Comparison of ENCODE assay signal across 16 cellular contexts in genomic region chr2:65611488-65611887, GRCh38.
DNase-seq lines count a peak whose midpoint lies in the region; ATAC-seq, FAIRE-seq and TF ChIP-seq lines count a peak whose summit lies in the region.
"Had no signal": no experiment of that assay in that cellular context is flagged by ENCODE, and none has a peak within 500 bp of the region (broad histone marks: within the 10 kb centered on the region; RNA-seq: fewer than 3 reads in every experiment).

No MANE protein-coding gene starts in this region.

- CTCF ChIA-PET in MCF 10A (lab: Yijun Ruan, JAX) (interaction anchor here (0.7 to 1.0 kb wide), 2 partner anchors 10 to 291 kb away, joined by 3 read pairs; no protein-coding TSS in a partner anchor), mammary epithelial cell (lab: Charles Lee; ENCODE audit: low non-redundant PET) (no interaction called here), RWPE1 (lab: Yijun Ruan, JAX) (interaction anchor here (0.7 kb wide), 1 partner anchor 333 kb away, joined by 5 read pairs; no protein-coding TSS in a partner anchor), H1 (lab: Charles Lee; ENCODE audit: partially characterized antibody) (interaction anchor here (0.8 kb wide), 1 partner anchor 565 kb away, joined by 3 read pairs; no protein-coding TSS in a partner anchor)

- no peak for TF ChIP-seq POLR2A in H1 (IDR thresholded peaks at IDR 0.05; ENCODE audit: control extremely low read depth in 1 of 2, low read depth in 2 of 2, low read length in 2 of 2)

- H3K36me3 ChIP-seq in mammary epithelial cell (ENCODE audit: insufficient read depth, low read length) = no peaks in the 10 kb centered on the region
- H3K36me3 ChIP-seq in H1 (ENCODE audit: control insufficient read depth in 2 of 4, insufficient read depth in 4 of 4, low read length in 3 of 4) = no peaks in the 10 kb centered on the region
- no peaks in the 10 kb centered on the region for H3K36me3 ChIP-seq in mesendoderm (ENCODE audit: control insufficient read depth, insufficient read depth, low read length)
- H3K36me3 ChIP-seq: BLaER1 had no signal

- no peaks in the 10 kb centered on the region for H3K4me1 ChIP-seq in mammary epithelial cell (ENCODE audit: insufficient read depth, low read length)
- H3K4me1 ChIP-seq in H1 (replicated peaks in 1 of 4; ENCODE audit: control insufficient read depth in 3 of 4, insufficient read depth in 4 of 4, low read length in 3 of 4) = peaks cover 2 to 12% (median 9%) of the 10 kb centered on the region in 4 experiments; a peak in 4 of 7 replicates
- no peaks in the 10 kb centered on the region for H3K4me1 ChIP-seq in mesendoderm (ENCODE audit: control insufficient read depth, low read depth, low read length)

- H2AFZ ChIP-seq in mammary epithelial cell (ENCODE audit: low read depth, low read length) (no peak overlapping the region), H1 (ENCODE audit: low read length) (no peak overlapping the region)
- H2AFZ ChIP-seq: GM23248 had no signal

- H3K18ac ChIP-seq in H1 (ENCODE audit: extremely low read depth, low read length) (peak overlapping the region; percentile 48; the same call in 1 of the 2 replicates), mesendoderm (ENCODE audit: low read length) (no peak overlapping the region)

- no peak for TF ChIP-seq EP300 in H1 (IDR thresholded peaks at IDR 0.05; ENCODE audit: borderline replicate concordance in 1 of 2, low read depth in 2 of 2, low read length in 2 of 2)

- intact Hi-C loops in MCF 10A (cut with micrococcal nuclease) = no loop called here
- intact Hi-C loops in mammary epithelial cell (cut with micrococcal nuclease) = no loop called here

- WGBS in mammary epithelial cell (ENCODE audit: low coverage, missing lambda C conversion rate) = 70% methylated on average over 2 of the region's 2 CpGs
- 94% methylated on average over 2 of the region's 2 CpGs; no CpG with 5 or more reads in 1 of the 2 experiments for whole genome bisulfite sequencing in H1 (ENCODE audit: extremely low coverage in 1 of 2, insufficient coverage in 1 of 2, insufficient read length in 1 of 2, insufficient replicate concordance in 2 of 2, low coverage in 1 of 2, low lambda C conversion rate in 2 of 2, missing lambda C conversion rate in 1 of 2), 2 experiments
- WGBS in mesendoderm (ENCODE audit: extremely low coverage, insufficient coverage, low lambda C conversion rate) = no CpG with 5 or more reads among the region's 2 CpGs

- dilution Hi-C loops in mammary epithelial cell (cut with HindIII; ENCODE audit: low sequenced_read_pairs) = no loop called here

- no peak overlapping the region; the same call in 1 of the 2 replicates for H2AK5ac ChIP-seq in H1 (ENCODE audit: low read depth, low read length)
- no peak overlapping the region for H2AK5ac ChIP-seq in mesendoderm (ENCODE audit: low read length)

- POLR2A ChIA-PET in MCF 10A (lab: Yijun Ruan, JAX) = interaction anchor here (0.9 to 2.6 kb wide), 3 partner anchors 18 to 54 kb away, joined by 3 to 18 read pairs (median 4); no protein-coding TSS in a partner anchor
- POLR2A ChIA-PET in RWPE1 (lab: Yijun Ruan, JAX; ENCODE audit: low non-redundant PET) = interaction anchor here (0.5 kb wide), 1 partner anchor 167 kb away, joined by 7 read pairs; no protein-coding TSS in a partner anchor
- POLR2A ChIA-PET in H1 (lab: Charles Lee; ENCODE audit: partially characterized antibody) = no interaction called here

- H3K79me1 ChIP-seq in H1 (ENCODE audit: low read depth, low read length) (no peaks in the 10 kb centered on the region), mesendoderm (ENCODE audit: low read length) (no peaks in the 10 kb centered on the region)

- H2BK15ac ChIP-seq in H1 (ENCODE audit: low read length) (no peak overlapping the region), mesendoderm (replicated peaks; ENCODE audit: low read depth) (no peak overlapping the region)

- H3K36me3 Mint-ChIP-seq in MCF 10A (ENCODE audit: insufficient read depth, unreplicated experiment) = no peaks in the 10 kb centered on the region

- H3K27ac Mint-ChIP-seq in MCF 10A (ENCODE audit: low read depth, unreplicated experiment) = peak overlapping the region; percentile 98

- H3K4ac ChIP-seq in H1 (replicated peaks; ENCODE audit: insufficient read length, low read depth, low read length) (no peak overlapping the region), mesendoderm (ENCODE audit: low read depth, low read length) (no peak overlapping the region)

- no peak overlapping the region for H2BK12ac ChIP-seq in H1 (ENCODE audit: low read depth, low read length)

- H3K4me3 ChIP-seq in mammary epithelial cell (replicated peaks in 1 of 3; ENCODE audit: insufficient read depth in 1 of 3, low read depth in 2 of 3, low read length in 3 of 3) = no peak overlapping the region
- no peak overlapping the region for H3K4me3 ChIP-seq in H1 (ENCODE audit: extremely low read depth in 1 of 4, insufficient read depth in 2 of 4, low read depth in 3 of 4, low read length in 4 of 4)
- H3K4me3 ChIP-seq in mesendoderm (ENCODE audit: low read length) = no peak overlapping the region
- H3K4me3 ChIP-seq: BLaER1, GM23248 had no signal

- no peak overlapping the region for H3K14ac ChIP-seq in H1 (ENCODE audit: insufficient read length)

- peaks cover 26% of the 10 kb centered on the region for H3K4me1 Mint-ChIP-seq in MCF 10A (ENCODE audit: insufficient read depth, unreplicated experiment)

- H3K27ac ChIP-seq in mammary epithelial cell (ENCODE audit: insufficient read depth, low read depth, low read length) = no peak overlapping the region
- peak overlapping the region; percentile 25; the same call in 1 of the 2 replicates for H3K27ac ChIP-seq in RWPE1
- no peak overlapping the region for H3K27ac ChIP-seq in H1 (ENCODE audit: low read depth, low read length)
- H3K27ac ChIP-seq in mesendoderm (ENCODE audit: low read depth, low read length) = no peak overlapping the region
- H3K27ac ChIP-seq: 22Rv1, BLaER1, GM23248, HL-60 had no signal

- H4K5ac ChIP-seq in H1 (ENCODE audit: insufficient read length, low read depth, low read length) (no peak overlapping the region), mesendoderm (ENCODE audit: low read length) (no peak overlapping the region)

- DNase-seq in MCF 10A (ENCODE audit: unreplicated experiment) (no peak), mammary epithelial cell (no peak), RWPE1 (ENCODE audit: low spot score) (no peak), H1 (ENCODE audit: low read depth in 1 of 2, low spot score in 2 of 2) (peak in 1 of 2 experiments; percentile 24), mesendoderm (no peak), kidney tubule cell (ENCODE audit: low spot score) (no peak), mesenteric fat pad (ENCODE audit: low spot score) (no peak)
- DNase-seq: AML-193, DMS53, GF-D8, GM23248, H7 had no signal

- no peak for FAIRE-seq in H1 (lab: Jason Lieb, UNC)

- H3K9ac ChIP-seq in mammary epithelial cell (ENCODE audit: insufficient read depth, low read length) (no peak overlapping the region), H1 (replicated peaks in 1 of 4; ENCODE audit: extremely low read depth in 1 of 4, low read depth in 3 of 4, low read length in 3 of 4) (no peak overlapping the region), mesendoderm (ENCODE audit: low read length) (no peak overlapping the region)
- H3K9ac ChIP-seq: BLaER1, GM23248 had no signal

- TF ChIP-seq RAD21 in H1 (IDR thresholded peaks at IDR 0.05 in 1 of 2, conservative IDR thresholded peaks at IDR 0.05 in 1 of 2; ENCODE audit: low read depth in 2 of 2, low read length in 2 of 2) = no peak

- H4K91ac ChIP-seq in H1 (replicated peaks; ENCODE audit: insufficient read length, low read length) = no peak overlapping the region

- BruUV-seq in MCF 10A (replicated peaks; lab: Mats Ljungman, UMichigan) (no TSS peak), mammary epithelial cell (replicated peaks; lab: Mats Ljungman, UMichigan) (no TSS peak)

- H3K23ac ChIP-seq in H1 (ENCODE audit: insufficient read length) (no peak overlapping the region), mesendoderm (ENCODE audit: low read length) (no peak overlapping the region)

- H3K9me3 Mint-ChIP-seq in MCF 10A (ENCODE audit: unreplicated experiment) = no peaks in the 10 kb centered on the region

- H3K9me3 ChIP-seq in mammary epithelial cell (replicated peaks; ENCODE audit: insufficient read depth, low read length) (no peaks in the 10 kb centered on the region), H1 (ENCODE audit: insufficient read depth in 2 of 2, low read depth in 1 of 2, low read length in 1 of 2) (no peaks in the 10 kb centered on the region)
- H3K9me3 ChIP-seq: BLaER1 had no signal

- ATAC-seq in GM18520 (IDR thresholded peaks at IDR 0.05; ENCODE audit: unreplicated experiment) = no peak

- H3K4me3 Mint-ChIP-seq in MCF 10A (ENCODE audit: unreplicated experiment) = no peak overlapping the region

- H3K4me2 ChIP-seq in mammary epithelial cell (ENCODE audit: insufficient read depth, low read depth, low read length) (no peak overlapping the region), H1 (ENCODE audit: insufficient read depth in 1 of 2, low read depth in 2 of 2, low read length in 2 of 2) (no peak overlapping the region), mesendoderm (ENCODE audit: low read length) (no peak overlapping the region)
- H3K4me2 ChIP-seq: BLaER1 had no signal

- H3K79me2 ChIP-seq in mammary epithelial cell (ENCODE audit: insufficient read depth, low read length) = no peaks in the 10 kb centered on the region
- H3K79me2 ChIP-seq in H1 (ENCODE audit: control insufficient read depth in 1 of 2, insufficient read depth in 2 of 2, low read length in 2 of 2) = no peaks in the 10 kb centered on the region
- H3K79me2 ChIP-seq in mesendoderm (ENCODE audit: control insufficient read depth, insufficient read depth, low read length) = no peaks in the 10 kb centered on the region

- H3K56ac ChIP-seq in H1 (replicated peaks; ENCODE audit: insufficient read length, low read depth, low read length) (no peak overlapping the region), mesendoderm (ENCODE audit: low read length) (no peak overlapping the region)

- in situ Hi-C loops in mammary epithelial cell (cut with MboI; ENCODE audit: low sequenced_read_pairs in 2 of 2) = no loop called here

- H4K20me1 ChIP-seq in mammary epithelial cell (ENCODE audit: insufficient read depth, low read length) (no peaks in the 10 kb centered on the region), H1 (replicated peaks in 1 of 2; ENCODE audit: control insufficient read depth in 1 of 2, insufficient read depth in 2 of 2, low read length in 2 of 2) (no peaks in the 10 kb centered on the region)
- H4K20me1 ChIP-seq: BLaER1 had no signal

- H2BK120ac ChIP-seq in H1 (replicated peaks; ENCODE audit: low read depth, low read length) (no peak overlapping the region), mesendoderm (ENCODE audit: low read depth, low read length) (peak overlapping the region; percentile 18)

- H3K23me2 ChIP-seq in H1 (ENCODE audit: low read depth, low read length) = no peaks in the 10 kb centered on the region

- H4K8ac ChIP-seq in H1 (ENCODE audit: extremely low read depth, insufficient read depth, low read length) = 0 out of 2 replicates have a peak overlapping the region, but pooled peaks have one; percentile 35
- no peak overlapping the region for H4K8ac ChIP-seq in mesendoderm (ENCODE audit: low read depth, low read length)

- H2BK5ac ChIP-seq in H1 (ENCODE audit: low read depth, low read length) (no peak overlapping the region), mesendoderm (ENCODE audit: low read length) (no peak overlapping the region)

- no peak overlapping the region for H2BK20ac ChIP-seq in H1 (ENCODE audit: low read length)

- TF ChIP-seq CTCF in MCF 10A (IDR thresholded peaks at IDR 0.05; ENCODE audit: unreplicated experiment) = no peak
- TF ChIP-seq CTCF in mammary epithelial cell (conservative IDR thresholded peaks at IDR 0.05 in 1 of 2, IDR thresholded peaks at IDR 0.05 in 1 of 2; ENCODE audit: extremely low read depth in 1 of 2, insufficient read depth in 1 of 2, low read depth in 1 of 2, low read length in 2 of 2) = no peak
- no peak for TF ChIP-seq CTCF in RWPE1 (conservative IDR thresholded peaks at IDR 0.05; ENCODE audit: low read depth)
- no peak for TF ChIP-seq CTCF in H1 (IDR thresholded peaks at IDR 0.05; ENCODE audit: control extremely low read depth in 1 of 3, insufficient read depth in 1 of 3, low read depth in 1 of 3, low read length in 3 of 3)

- H3K27me3 ChIP-seq in mammary epithelial cell (ENCODE audit: insufficient read depth, low read length) (no peaks in the 10 kb centered on the region), H1 (replicated peaks in 1 of 4; ENCODE audit: control insufficient read depth in 3 of 4, extremely low read depth in 1 of 4, insufficient read depth in 3 of 4, low read length in 3 of 4) (no peaks in the 10 kb centered on the region), mesendoderm (ENCODE audit: insufficient read depth, low read length, poor library complexity) (no peaks in the 10 kb centered on the region)
- H3K27me3 ChIP-seq: BLaER1 had no signal

- H3K27me3 Mint-ChIP-seq in MCF 10A (ENCODE audit: insufficient read depth, unreplicated experiment) = no peaks in the 10 kb centered on the region
